14 cellular contexts compared by ENCODE assay signal in the genomic region with DNA sequence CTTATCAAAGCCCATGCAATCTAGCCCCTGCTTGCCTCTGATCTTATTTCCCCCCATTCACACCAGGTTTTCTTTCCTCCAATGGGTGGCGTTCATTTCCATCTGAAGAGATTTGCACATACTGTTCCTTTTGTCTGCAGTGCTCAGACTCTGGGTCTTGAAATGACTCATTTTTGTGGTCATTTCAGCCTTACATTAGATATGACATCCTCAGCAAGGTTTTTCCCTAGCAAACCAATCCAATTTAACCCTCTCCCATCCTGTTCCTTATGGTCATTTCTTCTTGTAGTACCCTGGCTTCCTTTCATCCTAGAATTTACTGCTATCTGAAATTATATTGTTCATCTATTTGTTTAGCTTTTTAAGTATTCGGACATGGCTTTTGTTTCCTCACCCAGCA. TPM values are rescaled to one million over a fixed set of nuclear protein-coding genes. Genes with fewer than 3 reads are reported as not detected.
DNase-seq lines count a peak whose midpoint lies in the region; ATAC-seq, FAIRE-seq and TF ChIP-seq lines count a peak whose summit lies in the region.
"Had no signal": no experiment of that assay in that cellular context is flagged by ENCODE, and none has a peak within 500 bp of the region (broad histone marks: within the 10 kb centered on the region; RNA-seq: fewer than 3 reads in every experiment).

No MANE protein-coding gene starts in this region.

- H3K36me3 ChIP-seq in K562 (ENCODE audit: control insufficient read depth, insufficient read depth, low read length) (no peaks in the 10 kb centered on the region), heart left ventricle (no peaks in the 10 kb centered on the region)

- H3K4me2 ChIP-seq in K562 (ENCODE audit: insufficient read depth, low read length), result no peak overlapping the region

- no peak for TF ChIP-seq EP300 in K562 (IDR thresholded peaks at IDR 0.05; ENCODE audit: low read length)

- H3K4me1 ChIP-seq in K562 (replicated peaks in 1 of 2; ENCODE audit: control insufficient read depth in 2 of 2, insufficient read depth in 2 of 2, low read length in 2 of 2) (no peaks in the 10 kb centered on the region), heart left ventricle (no peaks in the 10 kb centered on the region)

- no peaks in the 10 kb centered on the region for H3K27me3 ChIP-seq in K562 (ENCODE audit: control insufficient read depth in 2 of 2, insufficient read depth in 2 of 2, low read length in 2 of 2)
- H3K27me3 ChIP-seq in heart left ventricle, result peaks cover 0 to 5% (median 0%) of the 10 kb centered on the region in 9 donors

- H4K20me1 ChIP-seq in K562 (replicated peaks; ENCODE audit: control insufficient read depth, insufficient read depth, low read length), result no peaks in the 10 kb centered on the region

- no peak overlapping the region for H3K9ac ChIP-seq in K562 (ENCODE audit: insufficient read depth in 1 of 2, low read depth in 2 of 2, low read length in 2 of 2)

- TF ChIP-seq RAD21 in K562 (CRISPR knock-in tag; conservative IDR thresholded peaks at IDR 0.05 in 1 of 2, IDR thresholded peaks at IDR 0.05 in 1 of 2), result no peak

- no peaks in the 10 kb centered on the region for H3K79me2 ChIP-seq in K562 (ENCODE audit: control insufficient read depth, insufficient read depth, low read length)

- no peak overlapping the region for H3K4me3 ChIP-seq in GM12865 (ENCODE audit: low read depth, low read length)
- no peak overlapping the region for H3K4me3 ChIP-seq in K562
- H3K4me3 ChIP-seq in heart left ventricle, result no peak overlapping the region
- H3K4me3 ChIP-seq: dorsolateral prefrontal cortex, mucosa of descending colon had no signal

- POLR2A ChIA-PET in K562 (lab: Yijun Ruan, JAX) (no interaction called here), HEK293T (lab: Yijun Ruan, JAX) (no interaction called here)

- CTCF ChIA-PET in K562 (lab: Yijun Ruan, JAX; ENCODE audit: low intra/inter-chr PET ratio), result no interaction called here
- CTCF ChIA-PET in HEK293T (lab: Yijun Ruan, JAX), result interaction anchor here (0.7 kb wide), 1 partner anchor 130 kb away, joined by 5 read pairs; no protein-coding TSS in a partner anchor

- TF ChIP-seq CTCF in GM12865 (IDR thresholded peaks at IDR 0.05; ENCODE audit: insufficient read depth, low read depth, low read length, missing control alignments) (no peak), K562 (IDR thresholded peaks at IDR 0.05 in 2 of 3, conservative IDR thresholded peaks at IDR 0.05 in 1 of 3; ENCODE audit: insufficient read depth in 2 of 3, low read depth in 1 of 3, low read length in 3 of 3) (no peak), heart left ventricle (IDR thresholded peaks at IDR 0.05) (no peak)

- intact Hi-C loops in K562 (cut with micrococcal nuclease), result no loop called here
- intact Hi-C loops in heart left ventricle (cut with DNase I), result no loop called here

- no TSS peak for BruUV-seq in K562 (replicated peaks; lab: Mats Ljungman, UMichigan)

- 8% methylated on average over 2 of the region's 2 CpGs for WGBS in K562 (ENCODE audit: insufficient coverage, low coverage, missing lambda C conversion rate)
- 81 to 89% (median 87%) methylated on average over 2 of the region's 2 CpGs for WGBS in heart left ventricle, 4 donors

- DNase-seq in GM12865 (ENCODE audit: low read depth), result peak; percentile 14
- no peak for DNase-seq in K562 (ENCODE audit: extremely low read depth in 1 of 4, low spot score in 3 of 4)
- DNase-seq in heart left ventricle, result no peak
- DNase-seq in HEK293T (ENCODE audit: extremely low spot score), result no peak
- DNase-seq in NCI-H1436 (lab: John Stamatoyannopoulos, UW), result no peak
- DNase-seq: dorsolateral prefrontal cortex, Kasumi-1, mucosa of descending colon, small intestine had no signal

- no peak for TF ChIP-seq POLR2A in K562 (conservative IDR thresholded peaks at IDR 0.05)
- TF ChIP-seq POLR2A in heart left ventricle (IDR thresholded peaks at IDR 0.05), result no peak

- peak; percentile 73 for ATAC-seq in GM21526 (IDR thresholded peaks at IDR 0.05; ENCODE audit: low FRiP score, unreplicated experiment)
- peak; percentile 75 for ATAC-seq in HG03354 (IDR thresholded peaks at IDR 0.05; ENCODE audit: poor library complexity, severe bottlenecking, unreplicated experiment)
- peak; percentile 50; the same call in 2 of the 3 replicates for ATAC-seq in K562
- no peak for ATAC-seq in GM19467 (IDR thresholded peaks at IDR 0.05; ENCODE audit: unreplicated experiment)
- ATAC-seq in heart left ventricle, result no peak
- ATAC-seq: mucosa of descending colon had no signal

- no peak for FAIRE-seq in K562 (lab: Jason Lieb, UNC)
- FAIRE-seq: small intestine had no signal

- H2AFZ ChIP-seq in K562 (ENCODE audit: low read depth, low read length), result no peak overlapping the region

- H3K27ac ChIP-seq in K562 (ENCODE audit: extremely low read depth, low read depth, low read length) (no peak overlapping the region), heart left ventricle (no peak overlapping the region)
- H3K27ac ChIP-seq: C4-2B, dorsolateral prefrontal cortex, VCaP had no signal

- H3K9me3 ChIP-seq in K562 (replicated peaks; ENCODE audit: control insufficient read depth, insufficient read depth, low read depth, low read length) (no peaks in the 10 kb centered on the region), heart left ventricle (no peaks in the 10 kb centered on the region)
- H3K9me3 ChIP-seq: mucosa of descending colon had no signal

- in situ Hi-C loops in K562 (cut with MboI), result no loop called here

- H3K9me1 ChIP-seq in K562 (ENCODE audit: control insufficient read depth, insufficient read depth, low read length), result no peaks in the 10 kb centered on the region

TF ChIP-seq in K562, 482 proteins besides CTCF, POLR2A, EP300 and RAD21 (continues in another document):
- TF ChIP-seq SP2 (IDR thresholded peaks at IDR 0.05; ENCODE audit: extremely low read depth, low read depth, low read length, poor library complexity, severe bottlenecking), result no peak
- TF ChIP-seq, protein P1, sequence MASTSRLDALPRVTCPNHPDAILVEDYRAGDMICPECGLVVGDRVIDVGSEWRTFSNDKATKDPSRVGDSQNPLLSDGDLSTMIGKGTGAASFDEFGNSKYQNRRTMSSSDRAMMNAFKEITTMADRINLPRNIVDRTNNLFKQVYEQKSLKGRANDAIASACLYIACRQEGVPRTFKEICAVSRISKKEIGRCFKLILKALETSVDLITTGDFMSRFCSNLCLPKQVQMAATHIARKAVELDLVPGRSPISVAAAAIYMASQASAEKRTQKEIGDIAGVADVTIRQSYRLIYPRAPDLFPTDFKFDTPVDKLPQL (IDR thresholded peaks at IDR 0.05; ENCODE audit: extremely low read depth, insufficient read length), result no peak
- TF ChIP-seq, protein P2, sequence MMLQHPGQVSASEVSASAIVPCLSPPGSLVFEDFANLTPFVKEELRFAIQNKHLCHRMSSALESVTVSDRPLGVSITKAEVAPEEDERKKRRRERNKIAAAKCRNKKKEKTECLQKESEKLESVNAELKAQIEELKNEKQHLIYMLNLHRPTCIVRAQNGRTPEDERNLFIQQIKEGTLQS (IDR thresholded peaks at IDR 0.05), result peak; percentile 23; the same call in 1 of the 2 replicates
- TF ChIP-seq, protein P2 (CRISPR knock-in tag; conservative IDR thresholded peaks at IDR 0.05), result no peak

TF ChIP-seq in HEK293T, 16 proteins besides CTCF, POLR2A, EP300 and RAD21:
- TF ChIP-seq NFRKB (IDR thresholded peaks at IDR 0.05), result no peak
- TF ChIP-seq TARDBP (IDR thresholded peaks at IDR 0.05), result no peak
- no peak for TF ChIP-seq SUZ12 (IDR thresholded peaks at IDR 0.05)
- no peak for TF ChIP-seq SP1 (IDR thresholded peaks at IDR 0.05)

RNA-seq across cellular contexts. Expression of a gene that starts 42.5 kb away (rescaled TPM):
- total RNA-seq in K562 (2011; cell fraction: chromatin; rRNA removed; ENCODE audit: low replicate concordance), result not detected in 2 replicates
- not detected in 2 replicates for total RNA-seq in K562 (2011; cell fraction: nucleolus; rRNA removed)
- total RNA-seq in K562 (2011; cell fraction: nucleoplasm; rRNA removed), result not detected in 2 replicates
- total RNA-seq in K562 (2014; rRNA removed) (not detected in 2 replicates), K562 (2014; rRNA removed; fragmentation: Illumina TruSeq; extraction: Trizol) (not detected in 2 replicates), K562 (2015; rRNA removed; fragmentation: Illumina TruSeq; extraction: Trizol) (not detected in 2 replicates), K562 (2021) (not detected in 2 replicates), heart left ventricle (1 to 10 TPM in 1 of 9 donors, under 1 TPM in 6, not detected in 2; 0.05 to 1.3 (median 0.35) TPM)
- polyA plus RNA-seq in K562 (2011; rRNA removed) (not detected in 2 replicates), K562 (2014; fragmentation: Illumina TruSeq; extraction: Trizol) (not detected in 2 replicates), K562 (2014; fragmentation: Nextera tagmentation; extraction: Ambion mirVana) (not detected), K562 (2014; rRNA removed) (not detected in 2 replicates), heart left ventricle (under 1 TPM in 1 of 2 donors, not detected in 1; 0.27 TPM)
- not detected in 2 replicates for polyA plus RNA-seq in K562 (2011; cell fraction: cytosol; rRNA removed)
- not detected in 2 replicates for polyA plus RNA-seq in K562 (2011; cell fraction: nucleus; rRNA removed)
- polyA plus RNA-seq in K562 (2012), result 0.04 TPM in 1 of 2 replicates, not detected in the other
- polyA minus RNA-seq in K562 (2011; rRNA and poly(A)+ RNA removed), result not detected in 2 replicates
- not detected in 2 replicates for polyA minus RNA-seq in K562 (2011; cell fraction: cytosol; rRNA and poly(A)+ RNA removed)
- polyA minus RNA-seq in K562 (2011; cell fraction: nucleus; rRNA and poly(A)+ RNA removed), result not detected in 2 replicates

Comparison
In these comparisons a context has a peak if more than half of its experiments do, and no peak if none do; other contexts are left out.
1. ATAC-seq: peak in GM21526 (single experiment), HG03354 (single experiment) and K562 (single experiment); none in GM19467 (single experiment) and heart left ventricle (0 of 4).